Comparison of ENCODE assay signal across 23 cellular contexts in genomic region chr4:40269133-40269532, GRCh38.
"Had no signal": no experiment of that assay in that cellular context is flagged by ENCODE, and none has a peak within 500 bp of the region (broad histone marks: within the 10 kb centered on the region; RNA-seq: fewer than 3 reads in every experiment).

No MANE protein-coding gene starts in this region.

- H3K27ac ChIP-seq: epithelial cell of prostate, esophagus squamous epithelium, gastroesophageal sphincter, neural progenitor cell, ovary, right atrium auricular region, sigmoid colon, skin epidermis, stomach, thoracic aorta, transverse colon had no signal

- H3K27ac Mint-ChIP-seq: natural killer cell treated with Interleukin-12 subunit alpha and Interleukin-12 subunit beta and Interleukin-15 and Interleukin-18, amount 100 ng/mL, for 72 hours; neural progenitor cell had no signal

- H3K9me3 Mint-ChIP-seq: natural killer cell treated with Interleukin-12 subunit alpha and Interleukin-12 subunit beta and Interleukin-15 and Interleukin-18, amount 100 ng/mL, for 72 hours; neural progenitor cell had no signal

- H3K9me3 ChIP-seq: esophagus squamous epithelium, gastroesophageal sphincter, ovary, right atrium auricular region, sigmoid colon, stomach, thoracic aorta, transverse colon had no signal

- H3K4me3 ChIP-seq: esophagus squamous epithelium, gastroesophageal sphincter, neural progenitor cell, ovary, right atrium auricular region, sigmoid colon, skin epidermis, stomach, thoracic aorta, transverse colon had no signal

- H3K36me3 Mint-ChIP-seq: natural killer cell treated with Interleukin-12 subunit alpha and Interleukin-12 subunit beta and Interleukin-15 and Interleukin-18, amount 100 ng/mL, for 72 hours had no signal

- H3K4me1 ChIP-seq: right atrium auricular region, sigmoid colon, transverse colon had no signal

- H3K4me3 Mint-ChIP-seq: natural killer cell treated with Interleukin-12 subunit alpha and Interleukin-12 subunit beta and Interleukin-15 and Interleukin-18, amount 100 ng/mL, for 72 hours; neural progenitor cell had no signal

- ATAC-seq: gastroesophageal sphincter; left lobe of liver; natural killer cell treated with Interleukin-12 subunit alpha and Interleukin-12 subunit beta and Interleukin-15 and Interleukin-18, amount 100 ng/mL, for 72 hours had no signal

- H3K27me3 Mint-ChIP-seq: natural killer cell treated with Interleukin-12 subunit alpha and Interleukin-12 subunit beta and Interleukin-15 and Interleukin-18, amount 100 ng/mL, for 72 hours had no signal

- H3K27me3 ChIP-seq: esophagus squamous epithelium, gastroesophageal sphincter, neural progenitor cell, ovary, right atrium auricular region, sigmoid colon, stomach, transverse colon had no signal

- DNase-seq: effector memory CD4-positive, alpha-beta T cell; esophagus squamous epithelium; foreskin fibroblast; glutamatergic neuron; islet precursor cell; mammary epithelial cell; nucleus accumbens; ovary; sigmoid colon; stimulated activated CD4-positive, alpha-beta T cell treated with anti-CD3 and anti-CD28 coated beads, Interleukin-2, amount 100 ng/mL, for 24 hours; stimulated activated CD4-positive, alpha-beta T cell treated with anti-CD3 and anti-CD28 coated beads, Interleukin-4, amount 100 ng/mL, for 4 hours; stimulated activated naive CD4-positive, alpha-beta T cell; stomach; substantia nigra; transverse colon had no signal

- H3K36me3 ChIP-seq: esophagus squamous epithelium, gastroesophageal sphincter, neural progenitor cell, ovary, right atrium auricular region, sigmoid colon, stomach, thoracic aorta, transverse colon had no signal
